Comparison of ENCODE assay signal across 1 cellular context in genomic region chr5:61919920-61920319, GRCh38.
TF ChIP-seq lines count a peak whose summit lies in the region.

No MANE protein-coding gene starts in this region.

TF ChIP-seq in GM23338, 12 proteins besides CTCF, POLR2A, EP300 and RAD21 (continued from another document):
- TF ChIP-seq ZNF462 (CRISPR knock-in tag; IDR thresholded peaks at IDR 0.05) (no peak), ZNF331 (CRISPR knock-in tag; IDR thresholded peaks at IDR 0.05; ENCODE audit: low read depth) (no peak)
